In the genomic region with DNA sequence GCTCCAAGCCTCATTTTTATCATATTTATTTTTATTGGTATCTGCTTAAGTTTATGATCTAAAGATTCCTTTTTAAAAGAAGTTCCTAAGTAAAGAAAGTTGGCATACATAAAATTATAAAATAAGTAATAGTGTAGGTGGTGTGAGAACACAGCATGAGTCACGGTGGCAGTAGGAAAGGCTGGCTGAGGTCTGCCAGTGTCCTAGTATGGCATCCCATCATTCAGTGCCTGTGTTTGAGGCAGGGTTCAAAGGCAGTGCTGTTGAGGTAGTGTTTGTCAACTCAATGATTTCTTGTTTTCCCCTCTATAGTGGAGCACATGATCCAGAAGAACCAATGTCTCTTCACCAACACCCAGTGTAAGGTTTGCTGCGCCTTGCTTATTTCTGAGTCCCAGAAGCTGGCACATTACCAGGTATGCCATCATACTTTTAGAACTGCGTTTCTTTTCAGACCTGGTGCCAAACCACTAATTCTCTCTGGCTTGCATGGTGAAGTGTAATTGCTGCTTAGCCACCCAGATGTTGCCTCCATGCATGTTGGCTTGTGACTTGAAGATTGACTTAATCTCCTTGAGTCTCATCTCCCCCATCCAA, we compare ENCODE assay signal across 14 cellular contexts. TPM values are rescaled to one million over a fixed set of nuclear protein-coding genes. Genes with fewer than 3 reads are reported as not detected.
DNase-seq lines count a peak whose midpoint lies in the region; ATAC-seq and TF ChIP-seq lines count a peak whose summit lies in the region.
"Had no signal": no experiment of that assay in that cellular context is flagged by ENCODE, and none has a peak within 500 bp of the region (broad histone marks: within the 10 kb centered on the region; RNA-seq: fewer than 3 reads in every experiment).

No MANE protein-coding gene starts in this region.

- H3K4me1 Mint-ChIP-seq in activated T-helper 17 cell treated with anti-CD3 and anti-CD28 coated beads, Interleukin-2, amount 50 U/mL, for 72 hours = peaks cover 5% of the 10 kb centered on the region

- ATAC-seq in activated T-helper 17 cell treated with anti-CD3 and anti-CD28 coated beads, Interleukin-2, amount 50 U/mL, for 72 hours (replicated peaks) = peak; percentile 24
- no peak for ATAC-seq in HG03378 (IDR thresholded peaks at IDR 0.05; ENCODE audit: unreplicated experiment)

- H3K4me3 ChIP-seq in fibroblast of the aortic adventitia (ENCODE audit: low read depth, low read length) = no peak overlapping the region
- H3K4me3 ChIP-seq: right atrium auricular region had no signal

- peaks cover 59% of the 10 kb centered on the region for H3K36me3 Mint-ChIP-seq in activated T-helper 17 cell treated with anti-CD3 and anti-CD28 coated beads, Interleukin-2, amount 50 U/mL, for 72 hours (ENCODE audit: low read depth)

- no peak overlapping the region for H3K27ac Mint-ChIP-seq in activated T-helper 17 cell treated with anti-CD3 and anti-CD28 coated beads, Interleukin-2, amount 50 U/mL, for 72 hours

- DNase-seq in GM04503 (ENCODE audit: low read depth) (peak; percentile 65), fibroblast of the aortic adventitia (ENCODE audit: low read depth) (peak; percentile 73), stromal cell of bone marrow (ENCODE audit: low read depth) (peak; percentile 70), mucosa of gallbladder (ENCODE audit: low spot score) (no peak), SW480 (ENCODE audit: low spot score) (no peak)
- DNase-seq: activated CD4-positive, alpha-beta T cell treated with anti-CD3 and anti-CD28 coated beads, Interleukin-2, amount 50 U/mL, for 48 hours; activated effector memory CD4-positive, alpha-beta T cell treated with anti-CD3 and anti-CD28 coated beads, Interleukin-2, amount 50 U/mL, for 16 hours; Caco-2; cerebellar nuclear complex; OCI-M1; T-helper 2 cell had no signal

- no peak overlapping the region for H3K4me3 Mint-ChIP-seq in activated T-helper 17 cell treated with anti-CD3 and anti-CD28 coated beads, Interleukin-2, amount 50 U/mL, for 72 hours

- no peak for TF ChIP-seq CTCF in fibroblast of the aortic adventitia (IDR thresholded peaks at IDR 0.05; ENCODE audit: insufficient read depth, low read length)

- no peaks in the 10 kb centered on the region for H3K27me3 Mint-ChIP-seq in activated T-helper 17 cell treated with anti-CD3 and anti-CD28 coated beads, Interleukin-2, amount 50 U/mL, for 72 hours

- no peaks in the 10 kb centered on the region for H3K9me3 Mint-ChIP-seq in activated T-helper 17 cell treated with anti-CD3 and anti-CD28 coated beads, Interleukin-2, amount 50 U/mL, for 72 hours

RNA-seq across cellular contexts. Expression of gene ZNF346, which starts 18.4 kb away (rescaled TPM):
- total RNA-seq in activated T-helper 17 cell treated with anti-CD3 and anti-CD28 coated beads, Interleukin-2, amount 50 U/mL, for 72 hours = 10 to 100 TPM; 18.5 to 22.5 TPM
- total RNA-seq in fibroblast of the aortic adventitia (ENCODE audit: low replicate concordance) (17.9 and 26.7 TPM in 2 replicates), mucosa of gallbladder (18.3 TPM)

RNA-seq across cellular contexts. Expression of gene UIMC1, which starts 34.3 kb away (rescaled TPM):
- total RNA-seq in activated T-helper 17 cell treated with anti-CD3 and anti-CD28 coated beads, Interleukin-2, amount 50 U/mL, for 72 hours = 10 to 100 TPM; 42.5 to 43.0 TPM
- total RNA-seq in fibroblast of the aortic adventitia (ENCODE audit: low replicate concordance) (34.7 and 76.8 TPM in 2 replicates), mucosa of gallbladder (34.4 TPM)

RNA-seq across cellular contexts. Expression of gene FGFR4, which starts 45.8 kb away (rescaled TPM):
- total RNA-seq in activated T-helper 17 cell treated with anti-CD3 and anti-CD28 coated beads, Interleukin-2, amount 50 U/mL, for 72 hours = 1 to 10 TPM; 1.7 to 2.4 TPM
- total RNA-seq in fibroblast of the aortic adventitia (ENCODE audit: low replicate concordance) = 0.74 TPM in 1 of 2 replicates, not detected in the other
- 233 TPM for total RNA-seq in mucosa of gallbladder

Comparison
In these comparisons a context has a peak if more than half of its experiments do, and no peak if none do; other contexts are left out.
1. DNase-seq: peak in GM04503 (single experiment), fibroblast of the aortic adventitia (single experiment) and stromal cell of bone marrow (single experiment); none in mucosa of gallbladder (single experiment) and SW480 (single experiment).
2. RNA of gene FGFR4, which starts 45.8 kb away (total RNA-seq): 233 TPM in mucosa of gallbladder (single experiment); 1.7 to 2.4 TPM in activated T-helper 17 cell treated with anti-CD3 and anti-CD28 coated beads, Interleukin-2, amount 50 U/mL, for 72 hours and 0.74 TPM in fibroblast of the aortic adventitia; every median in the first group is over 10 times any median in the second.